Comparison of ENCODE assay signal across 19 cellular contexts in genomic region chr2:49369650-49370049, GRCh38.
DNase-seq lines count a peak whose midpoint lies in the region; ATAC-seq and TF ChIP-seq lines count a peak whose summit lies in the region.
"Had no signal": no experiment of that assay in that cellular context is flagged by ENCODE, and none has a peak within 500 bp of the region (broad histone marks: within the 10 kb centered on the region; RNA-seq: fewer than 3 reads in every experiment).

No MANE protein-coding gene starts in this region.

- peaks cover 10% of the 10 kb centered on the region for H3K4me1 Mint-ChIP-seq in neural progenitor cell
- H3K4me1 Mint-ChIP-seq: CD14-positive monocyte; CD4-positive, alpha-beta memory T cell; CD4-positive, CD25-positive, alpha-beta regulatory T cell; CD8-positive, alpha-beta memory T cell had no signal

- H2BK5ac ChIP-seq in mesendoderm (ENCODE audit: low read length): peak overlapping the region; percentile 35

- no peaks in the 10 kb centered on the region for H3K9me3 Mint-ChIP-seq in neural progenitor cell

- no peak overlapping the region for H3K18ac ChIP-seq in mesendoderm (ENCODE audit: low read length)

- H3K27ac ChIP-seq in mesendoderm (ENCODE audit: low read depth, low read length) (peak overlapping the region; percentile 33), neural progenitor cell (no peak overlapping the region)
- H3K27ac ChIP-seq: BLaER1 had no signal

- DNase-seq in NCI-H146 (lab: John Stamatoyannopoulos, UW): peak; percentile 74
- peak; percentile 79 for DNase-seq in NCI-H146 treated with DMSO at 0.1 percent for 48 hours (lab: John Stamatoyannopoulos, UW; ENCODE audit: unreplicated experiment)
- DNase-seq in mesendoderm: peak; percentile 84
- DNase-seq in neural progenitor cell (ENCODE audit: low spot score): no peak
- DNase-seq in DMS153 (lab: John Stamatoyannopoulos, UW): no peak
- DNase-seq in stimulated activated CD4-positive, alpha-beta T cell treated with anti-CD3 and anti-CD28 coated beads, Interleukin-4, amount 100 ng/mL, for 4 hours: no peak
- DNase-seq: 8988T; ACHN; BE2C; C1 segment of cervical spinal cord; CD4-positive, alpha-beta memory T cell; CD4-positive, CD25-positive, alpha-beta regulatory T cell; CD8-positive, alpha-beta memory T cell; COR-L47; DMS 273 treated with DMSO at 0.1 percent for 48 hours; GF-D8 had no signal

- H3K23ac ChIP-seq in mesendoderm (ENCODE audit: low read length): no peak overlapping the region

- H3K27me3 ChIP-seq in mesendoderm (ENCODE audit: insufficient read depth, low read length, poor library complexity) (no peaks in the 10 kb centered on the region), neural progenitor cell (no peaks in the 10 kb centered on the region)
- H3K27me3 ChIP-seq: BE2C, BLaER1 had no signal

- no peaks in the 10 kb centered on the region for H3K36me3 Mint-ChIP-seq in neural progenitor cell
- H3K36me3 Mint-ChIP-seq: CD14-positive monocyte; CD4-positive, alpha-beta memory T cell; CD4-positive, CD25-positive, alpha-beta regulatory T cell; CD8-positive, alpha-beta memory T cell had no signal

- no peak overlapping the region for H3K4me3 ChIP-seq in mesendoderm (ENCODE audit: low read length)
- no peak overlapping the region for H3K4me3 ChIP-seq in neural progenitor cell
- H3K4me3 ChIP-seq: BLaER1 had no signal

- no peak overlapping the region for H3K4me3 Mint-ChIP-seq in neural progenitor cell
- H3K4me3 Mint-ChIP-seq: CD14-positive monocyte; CD4-positive, alpha-beta memory T cell; CD4-positive, CD25-positive, alpha-beta regulatory T cell; CD8-positive, alpha-beta memory T cell had no signal

- H2BK120ac ChIP-seq in mesendoderm (ENCODE audit: low read depth, low read length): no peak overlapping the region

- H3K27me3 Mint-ChIP-seq in neural progenitor cell (ENCODE audit: insufficient read depth, low read depth): no peaks in the 10 kb centered on the region
- H3K27me3 Mint-ChIP-seq: CD4-positive, alpha-beta memory T cell; CD4-positive, CD25-positive, alpha-beta regulatory T cell; CD8-positive, alpha-beta memory T cell had no signal

- no peaks in the 10 kb centered on the region for H3F3A ChIP-seq in neural progenitor cell (ENCODE audit: low read depth)

- H4K8ac ChIP-seq in mesendoderm (ENCODE audit: low read depth, low read length): no peak overlapping the region

- no peak overlapping the region for H3K4ac ChIP-seq in mesendoderm (ENCODE audit: low read depth, low read length)

- H3K4me1 ChIP-seq in mesendoderm (ENCODE audit: control insufficient read depth, low read depth, low read length) (peaks cover 14% of the 10 kb centered on the region), neural progenitor cell (no peaks in the 10 kb centered on the region)
- H3K4me1 ChIP-seq: BE2C, BLaER1 had no signal

- no CpG with 5 or more reads among the region's 6 CpGs for WGBS in mesendoderm (ENCODE audit: extremely low coverage, insufficient coverage, low lambda C conversion rate)

- ATAC-seq in GM19397 (IDR thresholded peaks at IDR 0.05; ENCODE audit: unreplicated experiment): no peak

- H3K9ac ChIP-seq in mesendoderm (ENCODE audit: low read length) (no peak overlapping the region), neural progenitor cell (no peak overlapping the region)
- H3K9ac ChIP-seq: BLaER1 had no signal

- H3K79me2 ChIP-seq in mesendoderm (ENCODE audit: control insufficient read depth, insufficient read depth, low read length) (no peaks in the 10 kb centered on the region), neural progenitor cell (ENCODE audit: low read depth) (no peaks in the 10 kb centered on the region)

- H2AK5ac ChIP-seq in mesendoderm (ENCODE audit: low read length): no peak overlapping the region

- H2BK15ac ChIP-seq in mesendoderm (replicated peaks; ENCODE audit: low read depth): no peak overlapping the region

- H4K5ac ChIP-seq in mesendoderm (ENCODE audit: low read length): peak overlapping the region; percentile 47

- H3K56ac ChIP-seq in mesendoderm (ENCODE audit: low read length): peak overlapping the region; percentile 53

- H3K9me3 ChIP-seq in neural progenitor cell (ENCODE audit: low read depth): no peaks in the 10 kb centered on the region
- H3K9me3 ChIP-seq: BE2C, BLaER1 had no signal

- no peak for TF ChIP-seq CTCF in neural progenitor cell (IDR thresholded peaks at IDR 0.05)

- H2AFZ ChIP-seq in neural progenitor cell (replicated peaks): peak overlapping the region; percentile 69

- no peaks in the 10 kb centered on the region for H3K36me3 ChIP-seq in mesendoderm (ENCODE audit: control insufficient read depth, insufficient read depth, low read length)
- H3K36me3 ChIP-seq in neural progenitor cell: no peaks in the 10 kb centered on the region
- H3K36me3 ChIP-seq: BE2C, BLaER1 had no signal

- no peak overlapping the region for H3K4me2 ChIP-seq in mesendoderm (ENCODE audit: low read length)
- no peak overlapping the region for H3K4me2 ChIP-seq in neural progenitor cell
- H3K4me2 ChIP-seq: BLaER1 had no signal

- H3K79me1 ChIP-seq in mesendoderm (ENCODE audit: low read length): no peaks in the 10 kb centered on the region

- no peak overlapping the region for H3K27ac Mint-ChIP-seq in neural progenitor cell
- H3K27ac Mint-ChIP-seq: CD14-positive monocyte; CD4-positive, alpha-beta memory T cell; CD4-positive, CD25-positive, alpha-beta regulatory T cell; CD8-positive, alpha-beta memory T cell had no signal

- H4K20me1 ChIP-seq in neural progenitor cell (ENCODE audit: low read depth): no peaks in the 10 kb centered on the region
- H4K20me1 ChIP-seq: BLaER1 had no signal

Comparison
In these comparisons a context has a peak if more than half of its experiments do, and no peak if none do; other contexts are left out.
1. DNase-seq: peak in NCI-H146 (single experiment), NCI-H146 treated with DMSO at 0.1 percent for 48 hours (single experiment) and mesendoderm (single experiment); none in neural progenitor cell (single experiment), DMS153 (single experiment) and stimulated activated CD4-positive, alpha-beta T cell treated with anti-CD3 and anti-CD28 coated beads, Interleukin-4, amount 100 ng/mL, for 4 hours (0 of 2).